In the genomic region with DNA sequence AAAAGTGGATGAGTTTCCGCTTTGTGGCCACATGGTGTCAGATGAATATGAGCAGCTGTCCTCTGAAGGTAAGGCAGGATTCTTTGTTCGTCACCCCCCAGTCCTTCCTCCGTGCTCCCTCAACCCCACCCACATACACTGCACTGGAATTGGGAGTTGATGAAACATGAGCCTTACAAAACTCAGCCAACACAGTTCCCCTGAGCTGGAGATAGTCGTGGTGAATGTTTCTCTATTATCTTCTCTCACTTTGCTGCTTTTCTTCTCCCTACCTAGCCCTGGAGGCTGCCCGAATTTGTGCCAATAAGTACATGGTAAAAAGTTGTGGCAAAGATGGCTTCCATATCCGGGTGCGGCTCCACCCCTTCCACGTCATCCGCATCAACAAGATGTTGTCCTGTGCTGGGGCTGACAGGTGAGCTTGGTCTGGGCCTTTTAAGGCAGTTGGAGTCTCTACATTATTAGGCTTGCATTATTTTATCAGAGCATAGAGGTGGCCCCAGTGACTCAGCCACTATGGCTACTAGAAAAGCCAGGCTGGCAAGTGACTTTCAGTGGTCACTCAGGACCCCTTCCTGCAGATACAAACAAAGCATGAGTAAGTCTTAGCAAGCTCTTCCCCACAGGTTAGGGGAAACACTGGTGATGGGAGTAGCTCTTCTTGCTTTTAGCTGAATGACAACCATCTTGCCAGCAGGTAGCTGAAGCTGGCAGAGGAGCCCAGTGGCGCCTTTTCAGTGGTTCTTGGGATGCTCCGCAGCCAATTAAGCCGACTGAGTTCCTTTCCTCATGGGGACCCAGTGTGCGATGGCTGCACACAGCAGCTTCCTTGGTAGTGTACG, we compare ENCODE assay signal across 8 cellular contexts. TPM values are rescaled to one million over a fixed set of nuclear protein-coding genes. Genes with fewer than 3 reads are reported as not detected.
A peak's percentile ranks its signal among the peaks of the same experiment; 100 is the strongest.
DNase-seq lines count a peak whose midpoint lies in the region; ATAC-seq lines count a peak whose summit lies in the region.

No MANE protein-coding gene starts in this region.

- H3K27ac ChIP-seq in BLaER1 treated with 17β-estradiol and CSF1 and Interleukin-3, amounts not matched to agents 10 nM and 100 nM: peak overlapping the region in 10 of 11 experiments; percentile 94 to 99 (median 98); a peak in 20 of 22 replicates
- H3K27ac ChIP-seq in caudate nucleus (ENCODE audit: low read depth, low read length): peak overlapping the region; percentile 33

- peak overlapping the region; percentile 54 to 86 (median 79) for H3K4me3 ChIP-seq in BLaER1 treated with 17β-estradiol and CSF1 and Interleukin-3, amounts not matched to agents 10 nM and 100 nM

- peaks cover 0 to 8% (median 0%) of the 10 kb centered on the region in 7 donors for H3K9me3 Mint-ChIP-seq in naive B cell

- peaks cover 14 to 26% (median 14%) of the 10 kb centered on the region in 3 donors for H3K4me1 Mint-ChIP-seq in naive B cell

- peak overlapping the region; percentile 95 to 100 (median 98) for H3K4me3 Mint-ChIP-seq in naive B cell

- H3K4me1 ChIP-seq in BLaER1 treated with 17β-estradiol and CSF1 and Interleukin-3, amounts not matched to agents 10 nM and 100 nM: peaks cover 0 to 20% (median 9%) of the 10 kb centered on the region in 10 experiments; a peak in 13 of 20 replicates

- peaks cover 17 to 21% of the 10 kb centered on the region in 2 donors for H3K36me3 Mint-ChIP-seq in naive B cell

- H3K27me3 ChIP-seq in BLaER1 treated with 17β-estradiol and CSF1 and Interleukin-3, amounts not matched to agents 10 nM and 100 nM: peaks cover 0 to 40% (median 17%) of the 10 kb centered on the region in 11 experiments; a peak in 17 of 22 replicates

- ATAC-seq in naive B cell (ENCODE audit: low read depth in 2 of 2) (no peak), HG02571 (IDR thresholded peaks at IDR 0.05; ENCODE audit: unreplicated experiment) (no peak)

- DNase-seq in NAMALWA (ENCODE audit: low spot score) (peak; percentile 33), caudate nucleus (lab: John Stamatoyannopoulos, UW) (no peak), naive B cell (no peak), NCI-H1417 (lab: John Stamatoyannopoulos, UW) (no peak), NCI-H1048 (lab: John Stamatoyannopoulos, UW) (no peak), ureter (ENCODE audit: low spot score) (no peak)

- peak overlapping the region; percentile 94 to 100 (median 96) for H3K9ac ChIP-seq in BLaER1 treated with 17β-estradiol and CSF1 and Interleukin-3, amounts not matched to agents 10 nM and 100 nM

- H3K36me3 ChIP-seq in BLaER1 treated with 17β-estradiol and CSF1 and Interleukin-3, amounts not matched to agents 10 nM and 100 nM: peaks cover 22 to 27% (median 24%) of the 10 kb centered on the region in 11 experiments

- H3K27me3 Mint-ChIP-seq in naive B cell: no peaks in the 10 kb centered on the region

- H4K20me1 ChIP-seq in BLaER1 treated with 17β-estradiol and CSF1 and Interleukin-3, amounts not matched to agents 10 nM and 100 nM: peaks cover 36 to 57% (median 46%) of the 10 kb centered on the region in 11 experiments; a peak in 21 of 22 replicates

- peak overlapping the region; percentile 41 to 100 (median 88) for H3K27ac Mint-ChIP-seq in naive B cell

- peak overlapping the region; percentile 74 to 92 (median 86) for H3K4me2 ChIP-seq in BLaER1 treated with 17β-estradiol and CSF1 and Interleukin-3, amounts not matched to agents 10 nM and 100 nM

- peaks cover 16 to 41% (median 28%) of the 10 kb centered on the region in 11 experiments; a peak in 21 of 22 replicates for H3K9me3 ChIP-seq in BLaER1 treated with 17β-estradiol and CSF1 and Interleukin-3, amounts not matched to agents 10 nM and 100 nM (replicated peaks in 1 of 11)

RNA-seq across cellular contexts. Expression of a gene that starts 1.6 kb away (rescaled TPM):
- polyA plus RNA-seq in naive B cell (ENCODE audit: low read depth in 6 of 6): 1,000 to 10,000 TPM; 3,636 to 5,147 (median 4,635) TPM
- total RNA-seq in ureter: 3,238 TPM

RNA-seq across cellular contexts. Expression of a gene that starts 9.3 kb away (rescaled TPM):
- polyA plus RNA-seq in naive B cell (ENCODE audit: low read depth in 6 of 6): 10 to 100 TPM in 5 of 6 donors, 1 to 10 TPM in 1; 9.5 to 23.1 (median 14.3) TPM
- 27.0 TPM for total RNA-seq in ureter

RNA-seq across cellular contexts. Expression of a gene that starts 11.6 kb away (rescaled TPM):
- polyA plus RNA-seq in naive B cell (ENCODE audit: low read depth in 6 of 6): 10 to 100 TPM; 31.6 to 50.2 (median 36.6) TPM
- total RNA-seq in ureter: 49.5 TPM

RNA-seq across cellular contexts. Expression of a gene that starts 20.7 kb away (rescaled TPM):
- 10 to 100 TPM; 25.0 to 29.6 (median 27.2) TPM for polyA plus RNA-seq in naive B cell (ENCODE audit: low read depth in 6 of 6)
- 80.4 TPM for total RNA-seq in ureter

RNA-seq across cellular contexts. Expression of a gene that starts 25.3 kb away (rescaled TPM):
- 100 to 1,000 TPM in 2 of 6 donors, 10 to 100 TPM in 4; 39.6 to 269 (median 78.3) TPM for polyA plus RNA-seq in naive B cell (ENCODE audit: low read depth in 6 of 6)
- total RNA-seq in ureter: 2,361 TPM
